8 cellular contexts compared by ENCODE assay signal in genomic region chr2:72148391-72148974, GRCh38. TPM values are rescaled to one million over a fixed set of nuclear protein-coding genes. Genes with fewer than 3 reads are reported as not detected.
DNase-seq lines count a peak whose midpoint lies in the region; ATAC-seq and TF ChIP-seq lines count a peak whose summit lies in the region.

No MANE protein-coding gene starts in this region.

- DNase-seq in activated CD4-positive, alpha-beta T cell treated with anti-CD3 and anti-CD28 coated beads for 36 hours = no peak
- DNase-seq in activated CD4-positive, alpha-beta T cell treated with anti-CD3 and anti-CD28 coated beads for 4 hours = no peak
- DNase-seq in activated CD4-positive, alpha-beta memory T cell treated with anti-CD3 and anti-CD28 coated beads, Interleukin-2, amount 10 ng/mL, durations not matched to agents 7 days and 5 days = peak; percentile 15
- DNase-seq in left ventricle myocardium inferior = peak; percentile 14
- no peak for DNase-seq in AML-193 (lab: John Stamatoyannopoulos, UW)

- CTCF ChIA-PET in activated CD4-positive, alpha-beta T cell treated with anti-CD3 and anti-CD28 coated beads for 36 hours (lab: Charles Lee) = interaction anchor here (0.5 to 1.1 kb wide), 3 partner anchors 33 to 775 kb away, joined by 3 read pairs; no protein-coding TSS in a partner anchor
- CTCF ChIA-PET in activated CD4-positive, alpha-beta memory T cell treated with anti-CD3 and anti-CD28 coated beads, Interleukin-2, amount 10 ng/mL, durations not matched to agents 7 days and 5 days (lab: Charles Lee) = interaction anchor here (1.5 kb wide), 1 partner anchor 225 kb away, joined by 3 read pairs; no protein-coding TSS in a partner anchor

- POLR2A ChIA-PET in activated CD4-positive, alpha-beta T cell treated with anti-CD3 and anti-CD28 coated beads for 36 hours (lab: Charles Lee) = interaction anchor here (0.6 kb wide), 1 partner anchor 618 kb away, joined by 3 read pairs; no protein-coding TSS in a partner anchor
- POLR2A ChIA-PET in activated CD4-positive, alpha-beta memory T cell treated with anti-CD3 and anti-CD28 coated beads, Interleukin-2, amount 10 ng/mL, durations not matched to agents 7 days and 5 days (lab: Charles Lee) = no interaction called here

- no peaks in the 10 kb centered on the region for H3K36me3 Mint-ChIP-seq in activated CD4-positive, alpha-beta T cell treated with anti-CD3 and anti-CD28 coated beads for 36 hours (ENCODE audit: low read depth)
- peaks cover 6% of the 10 kb centered on the region for H3K36me3 Mint-ChIP-seq in activated CD4-positive, alpha-beta memory T cell treated with anti-CD3 and anti-CD28 coated beads, Interleukin-2, amount 10 ng/mL, durations not matched to agents 7 days and 5 days (ENCODE audit: low read depth)

- H3K4me3 Mint-ChIP-seq in activated CD4-positive, alpha-beta T cell treated with anti-CD3 and anti-CD28 coated beads for 36 hours = peak overlapping the region; percentile 57
- H3K4me3 Mint-ChIP-seq in activated CD4-positive, alpha-beta memory T cell treated with anti-CD3 and anti-CD28 coated beads, Interleukin-2, amount 10 ng/mL, durations not matched to agents 7 days and 5 days = peak overlapping the region; percentile 61

- no peak overlapping the region for H3K27ac Mint-ChIP-seq in activated CD4-positive, alpha-beta T cell treated with anti-CD3 and anti-CD28 coated beads for 36 hours
- H3K27ac Mint-ChIP-seq in activated CD4-positive, alpha-beta memory T cell treated with anti-CD3 and anti-CD28 coated beads, Interleukin-2, amount 10 ng/mL, durations not matched to agents 7 days and 5 days = no peak overlapping the region

- peak overlapping the region in 1 of 3 donors; percentile 40 for H3K9ac ChIP-seq in skeletal muscle tissue (ENCODE audit: low read depth in 1 of 3, low read length in 3 of 3)

- H3K4me1 ChIP-seq in left ventricle myocardium inferior (peaks cover 67% of the 10 kb centered on the region), skeletal muscle tissue (ENCODE audit: control insufficient read depth in 3 of 3, insufficient read depth in 3 of 3, low read length in 3 of 3) (peaks cover 42 to 68% (median 55%) of the 10 kb centered on the region in 3 donors)

- no peak overlapping the region for H3K27ac ChIP-seq in left ventricle myocardium inferior (replicated peaks)
- H3K27ac ChIP-seq in skeletal muscle tissue (ENCODE audit: low read depth, low read length) = no peak overlapping the region

- TF ChIP-seq CTCF in left ventricle myocardium inferior (IDR thresholded peaks at IDR 0.05; ENCODE audit: borderline replicate concordance) = no peak

- peaks cover 43% of the 10 kb centered on the region for H3K4me1 Mint-ChIP-seq in activated CD4-positive, alpha-beta T cell treated with anti-CD3 and anti-CD28 coated beads for 36 hours
- H3K4me1 Mint-ChIP-seq in activated CD4-positive, alpha-beta memory T cell treated with anti-CD3 and anti-CD28 coated beads, Interleukin-2, amount 10 ng/mL, durations not matched to agents 7 days and 5 days = peaks cover 34% of the 10 kb centered on the region

- intact Hi-C loops in activated CD4-positive, alpha-beta T cell treated with anti-CD3 and anti-CD28 coated beads for 36 hours (cut with DNase I, micrococcal nuclease) = loop anchor here (5.0 to 10.0 kb wide), 7 partner anchors 429 to 1146 kb away; partner anchors contain the start of genes EGR4 (in 1 of the 2) and EMX1 (in 1 of the 2)
- intact Hi-C loops in left ventricle myocardium inferior (cut with micrococcal nuclease) = loop anchor here (10.0 kb wide), 1 partner anchor 604 kb away; no protein-coding TSS in a partner anchor

- H3K9me3 ChIP-seq in left ventricle myocardium inferior (replicated peaks) = no peaks in the 10 kb centered on the region
- no peaks in the 10 kb centered on the region for H3K9me3 ChIP-seq in skeletal muscle tissue (ENCODE audit: control insufficient read depth in 3 of 3, low read length in 3 of 3)

- H3K4me3 ChIP-seq in left ventricle myocardium inferior = peak overlapping the region; percentile 70
- peak overlapping the region; percentile 66 to 75 (median 74) for H3K4me3 ChIP-seq in skeletal muscle tissue (ENCODE audit: low read length in 3 of 3)

- H3K27me3 Mint-ChIP-seq in activated CD4-positive, alpha-beta T cell treated with anti-CD3 and anti-CD28 coated beads for 36 hours = peaks cover 63% of the 10 kb centered on the region
- peaks cover 66% of the 10 kb centered on the region for H3K27me3 Mint-ChIP-seq in activated CD4-positive, alpha-beta memory T cell treated with anti-CD3 and anti-CD28 coated beads, Interleukin-2, amount 10 ng/mL, durations not matched to agents 7 days and 5 days

- H3K27me3 ChIP-seq in left ventricle myocardium inferior (ENCODE audit: low read depth) (peaks cover 84% of the 10 kb centered on the region), skeletal muscle tissue (ENCODE audit: control insufficient read depth in 3 of 3, insufficient read depth in 3 of 3, low read length in 3 of 3) (peaks cover 19 to 63% (median 50%) of the 10 kb centered on the region in 3 donors)

- no peaks in the 10 kb centered on the region for H3K9me3 Mint-ChIP-seq in activated CD4-positive, alpha-beta T cell treated with anti-CD3 and anti-CD28 coated beads for 36 hours (ENCODE audit: low read depth)
- H3K9me3 Mint-ChIP-seq in activated CD4-positive, alpha-beta memory T cell treated with anti-CD3 and anti-CD28 coated beads, Interleukin-2, amount 10 ng/mL, durations not matched to agents 7 days and 5 days = no peaks in the 10 kb centered on the region

- ATAC-seq in activated CD4-positive, alpha-beta T cell treated with anti-CD3 and anti-CD28 coated beads for 36 hours = no peak
- ATAC-seq in GM21737 (IDR thresholded peaks at IDR 0.05; ENCODE audit: unreplicated experiment) (no peak), HG02610 (IDR thresholded peaks at IDR 0.05; ENCODE audit: unreplicated experiment) (no peak)

- no peaks in the 10 kb centered on the region for H3K36me3 ChIP-seq in left ventricle myocardium inferior
- H3K36me3 ChIP-seq in skeletal muscle tissue (ENCODE audit: control insufficient read depth in 3 of 3, insufficient read depth in 3 of 3, low read length in 3 of 3) = no peaks in the 10 kb centered on the region

RNA-seq across cellular contexts. Expression of gene CYP26B1, which starts 0.8 kb away (rescaled TPM):
- not detected for total RNA-seq in activated CD4-positive, alpha-beta T cell treated with anti-CD3 and anti-CD28 coated beads for 36 hours
- total RNA-seq in activated CD4-positive, alpha-beta memory T cell treated with anti-CD3 and anti-CD28 coated beads, Interleukin-2, amount 10 ng/mL, durations not matched to agents 7 days and 5 days = not detected
- total RNA-seq in left ventricle myocardium inferior (1.5 TPM), skeletal muscle tissue (6.8 TPM)

Comparison
In these comparisons a context has a peak if more than half of its experiments do, and no peak if none do; other contexts are left out.
1. DNase-seq: peak in activated CD4-positive, alpha-beta memory T cell treated with anti-CD3 and anti-CD28 coated beads, Interleukin-2, amount 10 ng/mL, durations not matched to agents 7 days and 5 days (single experiment) and left ventricle myocardium inferior (single experiment); none in activated CD4-positive, alpha-beta T cell treated with anti-CD3 and anti-CD28 coated beads for 36 hours (single experiment), activated CD4-positive, alpha-beta T cell treated with anti-CD3 and anti-CD28 coated beads for 4 hours (0 of 2) and AML-193 (0 of 2).